8 cellular contexts compared by ENCODE assay signal in genomic region chr19:47112664-47113445, GRCh38. TPM values are rescaled to one million over a fixed set of nuclear protein-coding genes. Genes with fewer than 3 reads are reported as not detected.
DNase-seq lines count a peak whose midpoint lies in the region; ATAC-seq and TF ChIP-seq lines count a peak whose summit lies in the region.

No MANE protein-coding gene starts in this region.

- peaks cover 25% of the 10 kb centered on the region for H3K4me1 ChIP-seq in PC-3 (ENCODE audit: insufficient read depth, low read length)

- POLR2A ChIA-PET in PC-3 (lab: Charles Lee; ENCODE audit: unreplicated experiment), result interaction anchor here (0.6 to 1.0 kb wide), 8 partner anchors 9 to 1234 kb away, joined by 3 to 5 read pairs (median 3); no protein-coding TSS in a partner anchor

- H2AFZ ChIP-seq in PC-3 (ENCODE audit: low read length), result peak overlapping the region; percentile 76

- H3K4me3 ChIP-seq in Jurkat, Clone E6-1 (ENCODE audit: low read length), result peak overlapping the region; percentile 97
- H3K4me3 ChIP-seq in PC-3 (ENCODE audit: low read length) (peak overlapping the region; percentile 93), epithelial cell of proximal tubule (ENCODE audit: low read depth, low read length) (peak overlapping the region; percentile 88)

- H3K27me3 ChIP-seq in PC-3 (ENCODE audit: low read length), result no peaks in the 10 kb centered on the region

- peak overlapping the region; percentile 93 for H3K4me3 Mint-ChIP-seq in activated T-cell treated with anti-CD3 and anti-CD28 coated beads, Interleukin-2, amount 50 U/mL, for 24 hours

- no peaks in the 10 kb centered on the region for H4K20me1 ChIP-seq in PC-3 (ENCODE audit: low read length)

- H3K36me3 Mint-ChIP-seq in activated T-cell treated with anti-CD3 and anti-CD28 coated beads, Interleukin-2, amount 50 U/mL, for 24 hours (ENCODE audit: low read depth), result peaks cover 48% of the 10 kb centered on the region

- H3K9me3 Mint-ChIP-seq in activated T-cell treated with anti-CD3 and anti-CD28 coated beads, Interleukin-2, amount 50 U/mL, for 24 hours, result no peaks in the 10 kb centered on the region

- DNase-seq in DMS53 (lab: John Stamatoyannopoulos, UW) (peak; percentile 100), PC-3 (peak; percentile 97), epithelial cell of proximal tubule (ENCODE audit: low read depth) (peak; percentile 87), mucosa of gallbladder (ENCODE audit: low spot score) (peak; percentile 99)
- peak; percentile 99 for DNase-seq in Jurkat, Clone E6-1 (ENCODE audit: low read depth, low spot score)
- peak; percentile 99 for DNase-seq in activated T-cell treated with anti-CD3 and anti-CD28 coated beads, Interleukin-2, amount 50 U/mL, for 24 hours
- peak; percentile 98 for DNase-seq in stimulated activated CD8-positive, alpha-beta memory T cell treated with anti-CD3 and anti-CD28 coated beads, Interleukin-4, amount 100 ng/mL, for 24 hours (ENCODE audit: low read depth)

- H3K9me2 ChIP-seq in PC-3 (replicated peaks; ENCODE audit: low read length), result no peaks in the 10 kb centered on the region

- H3K27ac ChIP-seq in PC-3 (ENCODE audit: low read length), result peak overlapping the region; percentile 99

- ATAC-seq in GM21717 (IDR thresholded peaks at IDR 0.05; ENCODE audit: unreplicated experiment) (peak; percentile 69), PC-3 (peak; percentile 85)

- TF ChIP-seq CTCF in PC-3 (conservative IDR thresholded peaks at IDR 0.05; ENCODE audit: low read depth, low read length) (no peak), epithelial cell of proximal tubule (conservative IDR thresholded peaks at IDR 0.05; ENCODE audit: low read depth, low read length) (no peak)

- H3K79me2 ChIP-seq in PC-3 (ENCODE audit: low read length), result peaks cover 43% of the 10 kb centered on the region

- CTCF ChIA-PET in PC-3 (lab: Charles Lee), result interaction anchor here (0.5 to 1.1 kb wide), 3 partner anchors 33 to 384 kb away, joined by 3 to 5 read pairs (median 4); no protein-coding TSS in a partner anchor

- peaks cover 10% of the 10 kb centered on the region for H3F3A ChIP-seq in PC-3 (ENCODE audit: low read length, unreplicated experiment)

- H3K27ac Mint-ChIP-seq in activated T-cell treated with anti-CD3 and anti-CD28 coated beads, Interleukin-2, amount 50 U/mL, for 24 hours, result peak overlapping the region; percentile 100

- intact Hi-C loops in PC-3 (cut with micrococcal nuclease), result loop anchor here (5.0 kb wide), 1 partner anchor 36 kb away; no protein-coding TSS in a partner anchor

- H3K36me3 ChIP-seq in PC-3 (ENCODE audit: low read depth, low read length), result no peaks in the 10 kb centered on the region

- peak overlapping the region; percentile 85 for H3K4me2 ChIP-seq in PC-3 (ENCODE audit: low read length)

- H3K27me3 Mint-ChIP-seq in activated T-cell treated with anti-CD3 and anti-CD28 coated beads, Interleukin-2, amount 50 U/mL, for 24 hours, result no peaks in the 10 kb centered on the region

- BruUV-seq in PC-3 (replicated peaks; lab: Mats Ljungman, UMichigan), result no TSS peak

- peak overlapping the region; percentile 100 for H3K9ac ChIP-seq in PC-3 (ENCODE audit: low read length)

- peaks cover 32% of the 10 kb centered on the region for H3K4me1 Mint-ChIP-seq in activated T-cell treated with anti-CD3 and anti-CD28 coated beads, Interleukin-2, amount 50 U/mL, for 24 hours (ENCODE audit: low read depth)

- no peaks in the 10 kb centered on the region for H3K9me3 ChIP-seq in PC-3 (ENCODE audit: low read length)

RNA-seq across cellular contexts. Expression of gene ZC3H4, which starts 0.7 kb away (rescaled TPM):
- 9.1 TPM for polyA plus RNA-seq in Jurkat, Clone E6-1 (2012; ENCODE audit: insufficient read depth, insufficient read length)
- total RNA-seq in PC-3 (2014; rRNA removed), result 13.4 and 20.0 TPM in 2 replicates
- total RNA-seq in epithelial cell of proximal tubule, result 18.3 and 30.0 TPM in 2 replicates
- 45.1 TPM for total RNA-seq in mucosa of gallbladder

RNA-seq across cellular contexts. Expression of gene SAE1, which starts 17.8 kb away (rescaled TPM):
- 227 TPM for polyA plus RNA-seq in Jurkat, Clone E6-1 (2012; ENCODE audit: insufficient read depth, insufficient read length)
- 99.7 and 134 TPM in 2 replicates for total RNA-seq in PC-3 (2014; rRNA removed)
- total RNA-seq in epithelial cell of proximal tubule, result 140 and 236 TPM in 2 replicates
- total RNA-seq in mucosa of gallbladder, result 57.4 TPM

Comparison
In these comparisons a context has a peak if more than half of its experiments do, and no peak if none do; other contexts are left out.
1. Peak in every context shown above with its lines: DNase-seq, ATAC-seq, H3K4me3 ChIP-seq and H3K27ac ChIP-seq.